Comparison of ENCODE assay signal across 8 cellular contexts in genomic region chr17:35578929-35579448, GRCh38. TPM values are rescaled to one million over a fixed set of nuclear protein-coding genes. Genes with fewer than 3 reads are reported as not detected.
DNase-seq lines count a peak whose midpoint lies in the region; ATAC-seq, FAIRE-seq and TF ChIP-seq lines count a peak whose summit lies in the region.

No MANE protein-coding gene starts in this region.

- peak overlapping the region; percentile 72 for H2AFZ ChIP-seq in HCT116 (ENCODE audit: low read depth, low read length, poor library complexity, severe bottlenecking)

- H3K79me2 ChIP-seq in HCT116 (ENCODE audit: insufficient read depth, low read length), result 0 out of 2 replicates have a peak, but pooled peaks cover 4% of the 10 kb centered on the region

- H3K4me3 Mint-ChIP-seq in glutamatergic neuron (ENCODE audit: unreplicated experiment), result peak overlapping the region; percentile 97

- intact Hi-C loops in HCT116 (cut with micrococcal nuclease), result no loop called here

- RAD21 ChIA-PET in HCT116 (lab: Charles Lee; ENCODE audit: low non-redundant PET in 1 of 2, low total read pairs in 2 of 2, uncharacterized antibody in 2 of 2, unreplicated experiment in 2 of 2), result interaction anchor here in 1 of 2 experiments (1.1 kb wide), 1 partner anchor 185 kb away, joined by 3 read pairs; no protein-coding TSS in a partner anchor

- H3K4me2 ChIP-seq in HCT116 (ENCODE audit: low read length), result peak overlapping the region; percentile 89

- BruUV-seq in HCT116 (replicated peaks; lab: Mats Ljungman, UMichigan), result TSS peak; percentile 84

- no peaks in the 10 kb centered on the region for H4K20me1 ChIP-seq in HCT116 (ENCODE audit: insufficient read depth)

- TF ChIP-seq RAD21 in HCT116 (IDR thresholded peaks at IDR 0.05; ENCODE audit: low read depth), result no peak

- ATAC-seq in HCT116 (no peak), GM21367 (IDR thresholded peaks at IDR 0.05; ENCODE audit: unreplicated experiment) (no peak)

- H3K9ac ChIP-seq in HCT116 (ENCODE audit: low read length), result peak overlapping the region; percentile 85

- CTCF ChIA-PET in HCT116 (lab: Charles Lee), result interaction anchor here (1.4 to 2.0 kb wide), 2 partner anchors 8 to 185 kb away, joined by 6 read pairs; partner anchors contain the start of gene AP2B1

- no peak for FAIRE-seq in small intestine (lab: Jason Lieb, UNC)

- no peaks in the 10 kb centered on the region for H3K9me3 Mint-ChIP-seq in glutamatergic neuron (ENCODE audit: unreplicated experiment)

- H3K9me3 ChIP-seq in HCT116 (ENCODE audit: control insufficient read depth in 1 of 2, insufficient read depth in 1 of 2, low read depth in 1 of 2, low read length in 2 of 2), result no peaks in the 10 kb centered on the region
- no peaks in the 10 kb centered on the region for H3K9me3 ChIP-seq in small intestine (ENCODE audit: control insufficient read depth, low read depth)

- H3K27ac Mint-ChIP-seq in glutamatergic neuron (ENCODE audit: unreplicated experiment), result peak overlapping the region; percentile 89

- WGBS in small intestine, 3 donors, result 3 to 6% (median 5%) methylated on average over 12 of the region's 12 CpGs

- no peak for TF ChIP-seq POLR2A in HCT116 (IDR thresholded peaks at IDR 0.05; ENCODE audit: borderline replicate concordance, extremely low read depth, insufficient read depth, insufficient read length)

- H3K27me3 Mint-ChIP-seq in glutamatergic neuron (ENCODE audit: unreplicated experiment), result peaks cover 3% of the 10 kb centered on the region

- H3K4me1 ChIP-seq in HCT116 (ENCODE audit: control insufficient read depth in 1 of 2, insufficient read depth in 2 of 2, low read length in 2 of 2) (peaks cover 7 to 9% of the 10 kb centered on the region in 2 experiments; a peak in 3 of 4 replicates), small intestine (ENCODE audit: control insufficient read depth in 2 of 2, insufficient read depth in 1 of 2, low read depth in 1 of 2, low read length in 1 of 2) (peaks cover 0 to 3% of the 10 kb centered on the region in 2 donors)

- H3K4me3 ChIP-seq in HCT116 (replicated peaks in 1 of 2; ENCODE audit: low read depth in 1 of 2, low read length in 2 of 2) (peak overlapping the region; percentile 74 to 94), small intestine (ENCODE audit: low read depth in 1 of 2, low read length in 2 of 2) (peak overlapping the region; percentile 53 to 76)

- H3K27ac ChIP-seq in HCT116 (ENCODE audit: low read depth, low read length) (peak overlapping the region; percentile 90), VCaP (peak overlapping the region; percentile 92), small intestine (ENCODE audit: low read depth in 1 of 2, low read length in 1 of 2) (peak overlapping the region; percentile 88 to 94)

- TF ChIP-seq CTCF in HCT116 (IDR thresholded peaks at IDR 0.05 in 2 of 3, conservative IDR thresholded peaks at IDR 0.05 in 1 of 3; ENCODE audit: borderline replicate concordance in 1 of 3, insufficient read depth in 1 of 3, low read depth in 2 of 3, low read length in 2 of 3), result no peak
- no peak for TF ChIP-seq CTCF in VCaP (conservative IDR thresholded peaks at IDR 0.05)
- no peak for TF ChIP-seq CTCF in glutamatergic neuron (IDR thresholded peaks at IDR 0.05; ENCODE audit: partially characterized antibody, unreplicated experiment)

- H3K36me3 ChIP-seq in HCT116 (ENCODE audit: control insufficient read depth in 1 of 2, insufficient read depth in 2 of 2, low read length in 2 of 2) (peaks cover 6 to 7% of the 10 kb centered on the region in 2 experiments; a peak in 3 of 4 replicates), small intestine (ENCODE audit: control insufficient read depth in 2 of 2, insufficient read depth in 2 of 2, low read length in 2 of 2) (no peaks in the 10 kb centered on the region)

- no peaks in the 10 kb centered on the region for H3K36me3 Mint-ChIP-seq in glutamatergic neuron (ENCODE audit: unreplicated experiment)

- POLR2A ChIA-PET in HCT116 (lab: Charles Lee), result interaction anchor here (0.9 to 2.3 kb wide), 6 partner anchors 8 to 230 kb away, joined by 3 to 21 read pairs (median 8); partner anchors contain the start of genes AP2B1 and TAF15

- H3K9me2 ChIP-seq in HCT116 (ENCODE audit: insufficient read depth), result no peaks in the 10 kb centered on the region

- H3K4me1 Mint-ChIP-seq in glutamatergic neuron (ENCODE audit: low read depth, unreplicated experiment), result peaks cover 5% of the 10 kb centered on the region

- H3K27me3 ChIP-seq in HCT116 (ENCODE audit: insufficient read depth, low read length), result no peaks in the 10 kb centered on the region
- H3K27me3 ChIP-seq in small intestine (ENCODE audit: control insufficient read depth in 2 of 2, insufficient read depth in 2 of 2, low read length in 2 of 2), result no peaks in the 10 kb centered on the region

- no peak for DNase-seq in HCT116 (ENCODE audit: low read depth, low spot score)
- no peak for DNase-seq in glutamatergic neuron
- no peak for DNase-seq in small intestine
- no peak for DNase-seq in middle frontal gyrus (ENCODE audit: extremely low spot score, low spot score)
- DNase-seq in NCI-H2171 treated with DMSO at 0.1 percent for 48 hours (lab: John Stamatoyannopoulos, UW), result no peak
- DNase-seq in activated gamma-delta T cell (lab: John Stamatoyannopoulos, UW), result no peak

TF ChIP-seq in HCT116, 20 proteins besides CTCF, POLR2A, EP300 and RAD21:
- TF ChIP-seq ZFX (IDR thresholded peaks at IDR 0.05), result no peak; the same call in 1 of the 2 replicates
- no peak for TF ChIP-seq ZNF274 (IDR thresholded peaks at IDR 0.05; ENCODE audit: low read depth, low read length)
- TF ChIP-seq SRF (IDR thresholded peaks at IDR 0.05; ENCODE audit: low read depth), result no peak
- no peak for TF ChIP-seq ZBTB33 (IDR thresholded peaks at IDR 0.05; ENCODE audit: extremely low read depth, insufficient replicate concordance, low read length)

RNA-seq across cellular contexts. Expression of gene PEX12, which starts 0.6 kb away (rescaled TPM):
- total RNA-seq in HCT116 (2021; ENCODE audit: unreplicated experiment) (5.0 TPM), glutamatergic neuron (ENCODE audit: unreplicated experiment) (3.1 TPM)
- 3.0 and 5.6 TPM in 2 replicates for polyA plus RNA-seq in HCT116 (2012)
- 1 to 10 TPM; 2.9 to 3.6 (median 3.2) TPM for polyA plus RNA-seq in small intestine

RNA-seq across cellular contexts. Expression of gene AP2B1, which starts 8.1 kb away (rescaled TPM):
- 198 TPM for total RNA-seq in HCT116 (2021; ENCODE audit: unreplicated experiment)
- polyA plus RNA-seq in HCT116 (2012), result 98.8 and 127 TPM in 2 replicates
- total RNA-seq in glutamatergic neuron (ENCODE audit: unreplicated experiment), result 316 TPM
- polyA plus RNA-seq in small intestine, result 10 to 100 TPM; 28.9 to 59.1 (median 31.6) TPM

RNA-seq across cellular contexts. Expression of gene SLFN14, which starts 18.4 kb away (rescaled TPM):
- total RNA-seq in HCT116 (2021; ENCODE audit: unreplicated experiment), result not detected
- polyA plus RNA-seq in HCT116 (2012), result not detected in 2 replicates
- not detected for total RNA-seq in glutamatergic neuron (ENCODE audit: unreplicated experiment)
- polyA plus RNA-seq in small intestine, result not detected

RNA-seq across cellular contexts. Expression of gene SLFN12L, which starts 41.5 kb away (rescaled TPM):
- 0.17 TPM for total RNA-seq in HCT116 (2021; ENCODE audit: unreplicated experiment)
- not detected in 2 replicates for polyA plus RNA-seq in HCT116 (2012)
- not detected for total RNA-seq in glutamatergic neuron (ENCODE audit: unreplicated experiment)
- under 1 TPM in 1 of 3 donors, not detected in 2; 0.34 TPM for polyA plus RNA-seq in small intestine
